Comparison of ENCODE assay signal across 10 cellular contexts in the genomic region with DNA sequence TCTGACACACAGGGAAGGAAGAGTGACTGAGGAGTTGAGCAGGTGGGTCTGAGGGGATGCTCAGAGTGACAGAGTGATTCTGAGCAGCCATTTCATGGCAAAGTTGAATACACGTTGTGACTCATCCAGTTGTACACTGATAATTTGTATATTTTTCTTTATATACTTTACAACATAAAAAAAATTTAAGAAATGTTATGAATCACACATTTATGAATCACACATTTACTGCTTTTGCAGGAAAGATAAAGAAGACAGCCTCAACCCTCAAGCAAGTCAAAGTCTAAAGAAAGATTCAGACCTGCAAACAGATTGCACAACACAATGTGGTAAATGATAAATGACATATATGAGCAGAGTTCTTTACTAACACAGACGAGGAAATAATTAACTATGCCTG. TPM values are rescaled to one million over a fixed set of nuclear protein-coding genes. Genes with fewer than 3 reads are reported as not detected.
DNase-seq lines count a peak whose midpoint lies in the region; ATAC-seq lines count a peak whose summit lies in the region.
"Had no signal": no experiment of that assay in that cellular context is flagged by ENCODE, and none has a peak within 500 bp of the region (broad histone marks: within the 10 kb centered on the region; RNA-seq: fewer than 3 reads in every experiment).

No MANE protein-coding gene starts in this region.

- ATAC-seq in esophagus mucosa = peak; percentile 70
- ATAC-seq: activated naive CD8-positive, alpha-beta T cell treated with anti-CD3 and anti-CD28 coated beads, Interleukin-2, amount 50 U/mL, for 24 hours; left ventricle myocardium superior; T-helper 17 cell had no signal

- DNase-seq in GM04503 (ENCODE audit: low read depth) (peak; percentile 59), OCI-M1 (lab: John Stamatoyannopoulos, UW) (peak; percentile 39), renal cortical epithelial cell (ENCODE audit: low read depth) (peak; percentile 83), cerebellum (ENCODE audit: low spot score) (no peak), RPMI8226 (no peak)
- no peak for DNase-seq in stimulated activated naive CD4-positive, alpha-beta T cell (lab: John Stamatoyannopoulos, UW)
- DNase-seq: activated naive CD8-positive, alpha-beta T cell treated with anti-CD3 and anti-CD28 coated beads, Interleukin-2, amount 50 U/mL, for 24 hours; left ventricle myocardium superior; T-helper 17 cell had no signal

RNA-seq across cellular contexts. Expression of a gene that starts 21.0 kb away (rescaled TPM):
- total RNA-seq in esophagus mucosa = 34.2 TPM
- 29.2 and 38.6 TPM in 2 replicates for total RNA-seq in renal cortical epithelial cell
- total RNA-seq in cerebellum = 32.3 TPM

Comparison
In these comparisons a context has a peak if more than half of its experiments do, and no peak if none do; other contexts are left out.
1. DNase-seq: peak in GM04503 (single experiment), OCI-M1 (single experiment) and renal cortical epithelial cell (single experiment); none in stimulated activated naive CD4-positive, alpha-beta T cell (0 of 6), cerebellum (single experiment) and RPMI8226 (single experiment).